ENCODE assay signal across 14 cellular contexts in genomic region chr10:692682-693351, GRCh38.
"Had no signal": no experiment of that assay in that cellular context is flagged by ENCODE, and none has a peak within 500 bp of the region (broad histone marks: within the 10 kb centered on the region; RNA-seq: fewer than 3 reads in every experiment).

No MANE protein-coding gene starts in this region.

- DNase-seq: activated CD4-positive, alpha-beta T cell treated with anti-CD3 and anti-CD28 coated beads for 36 hours; activated CD8-positive, alpha-beta memory T cell treated with anti-CD3 and anti-CD28 coated beads, Interleukin-2, amount 50 U/mL, for 48 hours; activated CD8-positive, alpha-beta T cell treated with anti-CD3 and anti-CD28 coated beads for 36 hours; activated naive CD4-positive, alpha-beta T cell; activated naive CD8-positive, alpha-beta T cell treated with anti-CD3 and anti-CD28 coated beads, Interleukin-2, amount 50 U/mL, for 24 hours; central memory CD4-positive, alpha-beta T cell; cortex of kidney; effector CD8-positive, alpha-beta T cell; immature natural killer cell; stimulated activated CD4-positive, alpha-beta T cell treated with anti-CD3 and anti-CD28 coated beads, Interleukin-2, amount 100 ng/mL, for 48 hours; stimulated activated naive CD8-positive, alpha-beta T cell treated with anti-CD3 and anti-CD28 coated beads, Interleukin-15, Interleukin-2, amounts not matched to agents 100 U/mL and 50 U/mL, for 24 hours; T-cell had no signal

- H3K9me3 Mint-ChIP-seq: activated CD8-positive, alpha-beta T cell treated with anti-CD3 and anti-CD28 coated beads for 36 hours; activated naive CD8-positive, alpha-beta T cell treated with anti-CD3 and anti-CD28 coated beads, Interleukin-2, amount 50 U/mL, for 24 hours; activated T-helper 1 cell treated with anti-CD3 and anti-CD28 coated beads, Interleukin-12 subunit alpha, Interleukin-12 subunit beta, Interleukin-2, Interleukin-4 antibody, amounts not matched to agents 30 ng/mL and 10 ng/mL and 1 ng/mL, durations not matched to agents 14 hours and 24 hours and 36 hours; natural killer cell treated with Interleukin-12 subunit alpha and Interleukin-12 subunit beta and Interleukin-15 and Interleukin-18, amount 100 ng/mL, for 72 hours; T-cell had no signal

- H3K36me3 Mint-ChIP-seq: immature natural killer cell; natural killer cell treated with Interleukin-12 subunit alpha and Interleukin-12 subunit beta and Interleukin-15 and Interleukin-18, amount 100 ng/mL, for 72 hours; T-cell had no signal

- ATAC-seq: activated CD4-positive, alpha-beta T cell treated with anti-CD3 and anti-CD28 coated beads for 36 hours; activated CD8-positive, alpha-beta T cell treated with anti-CD3 and anti-CD28 coated beads for 36 hours; activated naive CD8-positive, alpha-beta T cell treated with anti-CD3 and anti-CD28 coated beads, Interleukin-2, amount 50 U/mL, for 24 hours; natural killer cell treated with Interleukin-12 subunit alpha and Interleukin-12 subunit beta and Interleukin-15 and Interleukin-18, amount 100 ng/mL, for 72 hours; stimulated activated naive CD8-positive, alpha-beta T cell treated with anti-CD3 and anti-CD28 coated beads, Interleukin-15, Interleukin-2, amounts not matched to agents 100 U/mL and 50 U/mL, for 24 hours; T-cell had no signal

- H3K27ac Mint-ChIP-seq: activated CD4-positive, alpha-beta T cell treated with anti-CD3 and anti-CD28 coated beads for 36 hours; activated CD8-positive, alpha-beta T cell treated with anti-CD3 and anti-CD28 coated beads for 36 hours; activated naive CD8-positive, alpha-beta T cell treated with anti-CD3 and anti-CD28 coated beads, Interleukin-2, amount 50 U/mL, for 24 hours; activated T-helper 1 cell treated with anti-CD3 and anti-CD28 coated beads, Interleukin-12 subunit alpha, Interleukin-12 subunit beta, Interleukin-2, Interleukin-4 antibody, amounts not matched to agents 30 ng/mL and 10 ng/mL and 1 ng/mL, durations not matched to agents 14 hours and 24 hours and 36 hours; immature natural killer cell; natural killer cell treated with Interleukin-12 subunit alpha and Interleukin-12 subunit beta and Interleukin-15 and Interleukin-18, amount 100 ng/mL, for 72 hours; T-cell had no signal

- H3K4me3 Mint-ChIP-seq: activated CD4-positive, alpha-beta T cell treated with anti-CD3 and anti-CD28 coated beads for 36 hours; activated CD8-positive, alpha-beta T cell treated with anti-CD3 and anti-CD28 coated beads for 36 hours; activated naive CD8-positive, alpha-beta T cell treated with anti-CD3 and anti-CD28 coated beads, Interleukin-2, amount 50 U/mL, for 24 hours; activated T-helper 1 cell treated with anti-CD3 and anti-CD28 coated beads, Interleukin-12 subunit alpha, Interleukin-12 subunit beta, Interleukin-2, Interleukin-4 antibody, amounts not matched to agents 30 ng/mL and 10 ng/mL and 1 ng/mL, durations not matched to agents 14 hours and 24 hours and 36 hours; immature natural killer cell; natural killer cell treated with Interleukin-12 subunit alpha and Interleukin-12 subunit beta and Interleukin-15 and Interleukin-18, amount 100 ng/mL, for 72 hours; T-cell had no signal
